In the genomic region with DNA sequence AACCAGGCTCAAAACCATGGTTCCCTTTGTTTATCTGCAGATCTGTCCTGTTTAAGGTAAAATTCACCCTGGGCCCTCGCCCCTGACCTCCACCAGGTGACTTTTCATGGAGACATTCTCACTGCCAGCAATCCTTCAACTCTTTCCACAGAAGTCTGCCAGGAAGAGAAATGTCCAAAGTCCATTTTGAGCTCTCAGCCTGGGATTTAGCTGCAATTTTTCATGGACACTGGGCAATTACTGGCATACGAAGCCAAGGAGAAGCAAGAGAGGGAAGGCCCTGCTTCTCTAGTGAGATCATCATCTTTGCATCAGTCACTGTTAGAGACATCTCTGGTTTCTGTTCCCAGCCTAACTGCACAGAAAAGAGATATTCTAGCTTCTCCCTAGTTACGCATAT, we compare ENCODE assay signal across 26 cellular contexts.
DNase-seq lines count a peak whose midpoint lies in the region; ATAC-seq, FAIRE-seq and TF ChIP-seq lines count a peak whose summit lies in the region.
"Had no signal": no experiment of that assay in that cellular context is flagged by ENCODE, and none has a peak within 500 bp of the region (broad histone marks: within the 10 kb centered on the region; RNA-seq: fewer than 3 reads in every experiment).

No MANE protein-coding gene starts in this region.

- H3K4ac ChIP-seq in mesenchymal stem cell (ENCODE audit: low read depth in 1 of 2, low read length in 2 of 2) = no peak overlapping the region

- no peak overlapping the region for H3K9ac ChIP-seq in PC-3 (ENCODE audit: low read length)
- no peak overlapping the region for H3K9ac ChIP-seq in mesenchymal stem cell (ENCODE audit: low read length)
- H3K9ac ChIP-seq: KMS-11 had no signal

- ATAC-seq in PC-3 = peak; percentile 33
- no peak for ATAC-seq in activated CD8-positive, alpha-beta memory T cell treated with anti-CD3 and anti-CD28 coated beads, Interleukin-2, amount 10 ng/mL, durations not matched to agents 7 days and 5 days
- no peak for ATAC-seq in GM19467 (IDR thresholded peaks at IDR 0.05; ENCODE audit: unreplicated experiment)
- ATAC-seq: CD8-positive, alpha-beta T cell; Panc1 had no signal

- no peak overlapping the region for H3K27ac Mint-ChIP-seq in activated CD8-positive, alpha-beta memory T cell treated with anti-CD3 and anti-CD28 coated beads, Interleukin-2, amount 10 ng/mL, durations not matched to agents 7 days and 5 days
- H3K27ac Mint-ChIP-seq: CD8-positive, alpha-beta T cell had no signal

- intact Hi-C loops in PC-3 (cut with micrococcal nuclease) = no loop called here

- H3K9me2 ChIP-seq in PC-3 (replicated peaks; ENCODE audit: low read length) (no peaks in the 10 kb centered on the region), hepatocyte (replicated peaks; ENCODE audit: insufficient read depth) (no peaks in the 10 kb centered on the region)

- H3K23ac ChIP-seq in mesenchymal stem cell (ENCODE audit: low read length in 2 of 2) = no peak overlapping the region

- H4K91ac ChIP-seq in mesenchymal stem cell (ENCODE audit: low read length) = no peak overlapping the region

- H2AK5ac ChIP-seq in mesenchymal stem cell (ENCODE audit: low read length, severe bottlenecking) = no peak overlapping the region

- peaks cover 50% of the 10 kb centered on the region for H3K27me3 Mint-ChIP-seq in activated CD8-positive, alpha-beta memory T cell treated with anti-CD3 and anti-CD28 coated beads, Interleukin-2, amount 10 ng/mL, durations not matched to agents 7 days and 5 days

- H3K79me2 ChIP-seq in PC-3 (ENCODE audit: low read length) (no peaks in the 10 kb centered on the region), hepatocyte (no peaks in the 10 kb centered on the region)

- no peaks in the 10 kb centered on the region for H3K9me3 Mint-ChIP-seq in activated CD8-positive, alpha-beta memory T cell treated with anti-CD3 and anti-CD28 coated beads, Interleukin-2, amount 10 ng/mL, durations not matched to agents 7 days and 5 days (ENCODE audit: low read depth)
- H3K9me3 Mint-ChIP-seq: CD8-positive, alpha-beta T cell had no signal

- H3K9me3 ChIP-seq in PC-3 (ENCODE audit: low read length) (no peaks in the 10 kb centered on the region), hepatocyte (ENCODE audit: low read depth) (no peaks in the 10 kb centered on the region), mesenchymal stem cell (ENCODE audit: control insufficient read depth, low read length) (no peaks in the 10 kb centered on the region), small intestine (ENCODE audit: control insufficient read depth, low read depth) (no peaks in the 10 kb centered on the region)

- no peak overlapping the region for H3K14ac ChIP-seq in mesenchymal stem cell (ENCODE audit: low read length in 2 of 2)

- TF ChIP-seq CTCF in PC-3 (conservative IDR thresholded peaks at IDR 0.05; ENCODE audit: low read depth, low read length) (no peak), hepatocyte (IDR thresholded peaks at IDR 0.05; ENCODE audit: poor library complexity) (no peak)

- H2BK15ac ChIP-seq in mesenchymal stem cell (ENCODE audit: low read depth, poor library complexity, severe bottlenecking) = no peak overlapping the region

- H3K4me1 Mint-ChIP-seq in activated CD8-positive, alpha-beta memory T cell treated with anti-CD3 and anti-CD28 coated beads, Interleukin-2, amount 10 ng/mL, durations not matched to agents 7 days and 5 days = no peaks in the 10 kb centered on the region

- H3K79me1 ChIP-seq in mesenchymal stem cell (replicated peaks; ENCODE audit: low read length, poor library complexity, severe bottlenecking) = no peaks in the 10 kb centered on the region

- H3K36me3 ChIP-seq in PC-3 (ENCODE audit: low read depth, low read length) (no peaks in the 10 kb centered on the region), hepatocyte (replicated peaks; ENCODE audit: insufficient read depth, low read depth) (no peaks in the 10 kb centered on the region), mesenchymal stem cell (ENCODE audit: control insufficient read depth in 1 of 2, insufficient read depth in 2 of 2, low read depth in 1 of 2, low read length in 2 of 2) (no peaks in the 10 kb centered on the region), small intestine (ENCODE audit: control insufficient read depth in 2 of 2, insufficient read depth in 2 of 2, low read length in 2 of 2) (no peaks in the 10 kb centered on the region)

- no peak overlapping the region for H3K27ac ChIP-seq in PC-3 (ENCODE audit: low read length)
- H3K27ac ChIP-seq in hepatocyte = peak overlapping the region; percentile 39
- H3K27ac ChIP-seq in mesenchymal stem cell (ENCODE audit: low read length, poor library complexity, severe bottlenecking) = no peak overlapping the region
- no peak overlapping the region for H3K27ac ChIP-seq in small intestine (ENCODE audit: low read depth in 1 of 2, low read length in 1 of 2)
- H3K27ac ChIP-seq: KMS-11 had no signal

- no peak overlapping the region for H2BK120ac ChIP-seq in mesenchymal stem cell (ENCODE audit: low read depth, low read length)

- no peaks in the 10 kb centered on the region for H3F3A ChIP-seq in PC-3 (ENCODE audit: low read length, unreplicated experiment)

- CTCF ChIA-PET in PC-3 (lab: Charles Lee) = interaction anchor here (0.6 kb wide), 1 partner anchor 11 kb away, joined by 4 read pairs; no protein-coding TSS in a partner anchor
- CTCF ChIA-PET in activated CD8-positive, alpha-beta memory T cell treated with anti-CD3 and anti-CD28 coated beads, Interleukin-2, amount 10 ng/mL, durations not matched to agents 7 days and 5 days (lab: Charles Lee) = interaction anchor here (1.1 kb wide), 1 partner anchor 701 kb away, joined by 3 read pairs; no protein-coding TSS in a partner anchor

- H3K4me1 ChIP-seq in PC-3 (ENCODE audit: insufficient read depth, low read length) (peaks cover 24% of the 10 kb centered on the region), hepatocyte (ENCODE audit: insufficient read depth) (no peaks in the 10 kb centered on the region), mesenchymal stem cell (ENCODE audit: control insufficient read depth, insufficient read depth, low read depth, low read length) (no peaks in the 10 kb centered on the region), small intestine (ENCODE audit: control insufficient read depth in 2 of 2, insufficient read depth in 1 of 2, low read depth in 1 of 2, low read length in 1 of 2) (no peaks in the 10 kb centered on the region)

- H3K36me3 Mint-ChIP-seq in activated CD8-positive, alpha-beta memory T cell treated with anti-CD3 and anti-CD28 coated beads, Interleukin-2, amount 10 ng/mL, durations not matched to agents 7 days and 5 days = no peaks in the 10 kb centered on the region
- H3K36me3 Mint-ChIP-seq: CD8-positive, alpha-beta T cell had no signal

- H3K18ac ChIP-seq in mesenchymal stem cell (ENCODE audit: low read depth in 1 of 2, low read length in 2 of 2) = no peak overlapping the region

- no peaks in the 10 kb centered on the region for H4K20me1 ChIP-seq in PC-3 (ENCODE audit: low read length)
- H4K20me1 ChIP-seq in hepatocyte (ENCODE audit: insufficient read depth, poor library complexity, severe bottlenecking) = no peaks in the 10 kb centered on the region

- 60% methylated on average over 3 of the region's 3 CpGs for WGBS in hepatocyte (ENCODE audit: low lambda C conversion rate, missing lambda C conversion rate)
- WGBS in mesenchymal stem cell = 75% methylated on average over 3 of the region's 3 CpGs
- 46 to 67% (median 50%) methylated on average over 3 of the region's 3 CpGs for WGBS in small intestine, 3 donors

- POLR2A ChIA-PET in PC-3 (lab: Charles Lee; ENCODE audit: unreplicated experiment) = no interaction called here

- no peak overlapping the region for H2BK12ac ChIP-seq in mesenchymal stem cell (ENCODE audit: low read length in 2 of 2)

- BruUV-seq in PC-3 (replicated peaks; lab: Mats Ljungman, UMichigan) = no TSS peak

- H3K4me3 Mint-ChIP-seq in activated CD8-positive, alpha-beta memory T cell treated with anti-CD3 and anti-CD28 coated beads, Interleukin-2, amount 10 ng/mL, durations not matched to agents 7 days and 5 days = no peak overlapping the region
- H3K4me3 Mint-ChIP-seq: CD8-positive, alpha-beta T cell had no signal

- H2AFZ ChIP-seq in PC-3 (ENCODE audit: low read length) (no peak overlapping the region), hepatocyte (no peak overlapping the region), mesenchymal stem cell (ENCODE audit: low read depth, low read length) (no peak overlapping the region)

- no peak for DNase-seq in PC-3
- peak; percentile 46 for DNase-seq in hepatocyte (ENCODE audit: low spot score)
- DNase-seq in mesenchymal stem cell = peak; percentile 5
- DNase-seq in small intestine = peak; percentile 8
- no peak for DNase-seq in mesenteric fat pad (ENCODE audit: low spot score)
- no peak for DNase-seq in activated CD8-positive, alpha-beta memory T cell treated with anti-CD3 and anti-CD28 coated beads, Interleukin-2, amount 10 ng/mL, durations not matched to agents 7 days and 5 days
- no peak for DNase-seq in activated CD4-positive, CD25-positive, alpha-beta regulatory T cell (lab: John Stamatoyannopoulos, UW)
- DNase-seq: AML-193; Calu3; CD8-positive, alpha-beta T cell; DMS153; IMR-90; NCI-H1092 treated with DMSO at 0.1 percent for 48 hours; NCI-H1436 treated with DMSO at 0.1 percent for 48 hours; NCI-H2029; NCI-H226; NCI-H510A treated with DMSO at 0.1 percent for 48 hours; NCI-H748 treated with DMSO at 0.1 percent for 48 hours; NK-92 treated with Interleukin-12 subunit alpha and Interleukin-12 subunit beta, amount 100 ng/mL, for 24 hours had no signal

- no peak overlapping the region for H3K4me3 ChIP-seq in PC-3 (ENCODE audit: low read length)
- H3K4me3 ChIP-seq in hepatocyte = no peak overlapping the region
- no peak overlapping the region for H3K4me3 ChIP-seq in mesenchymal stem cell (ENCODE audit: insufficient read depth in 1 of 2, low read depth in 1 of 2, low read length in 2 of 2)
- H3K4me3 ChIP-seq in small intestine (ENCODE audit: low read depth in 1 of 2, low read length in 2 of 2) = no peak overlapping the region

- no peaks in the 10 kb centered on the region for H3K27me3 ChIP-seq in PC-3 (ENCODE audit: low read length)
- no peaks in the 10 kb centered on the region for H3K27me3 ChIP-seq in hepatocyte
- H3K27me3 ChIP-seq in mesenchymal stem cell (ENCODE audit: control insufficient read depth in 1 of 2, insufficient read depth in 1 of 2, low read length in 2 of 2) = peaks cover 0 to 10% of the 10 kb centered on the region in 2 experiments
- H3K27me3 ChIP-seq in small intestine (ENCODE audit: control insufficient read depth in 2 of 2, insufficient read depth in 2 of 2, low read length in 2 of 2) = no peaks in the 10 kb centered on the region

- no peak overlapping the region for H2BK5ac ChIP-seq in mesenchymal stem cell (ENCODE audit: low read depth, low read length, poor library complexity, severe bottlenecking)

- 0 out of 2 replicates have a peak overlapping the region, but pooled peaks have one; percentile 30 for H3K4me2 ChIP-seq in PC-3 (ENCODE audit: low read length)
- no peak overlapping the region for H3K4me2 ChIP-seq in hepatocyte
- no peak overlapping the region for H3K4me2 ChIP-seq in mesenchymal stem cell (ENCODE audit: low read length, poor library complexity, severe bottlenecking)
- H3K4me2 ChIP-seq: KMS-11 had no signal

- FAIRE-seq in small intestine (lab: Jason Lieb, UNC) = no peak
- FAIRE-seq: G401.6, GM12892, GM18507, H54 had no signal

- no peak overlapping the region for H4K8ac ChIP-seq in mesenchymal stem cell (ENCODE audit: low read length)

Comparison
In these comparisons a context has a peak if more than half of its experiments do, and no peak if none do; other contexts are left out.
1. DNase-seq: peak in hepatocyte (single experiment), mesenchymal stem cell (single experiment) and small intestine (single experiment); none in PC-3 (single experiment), mesenteric fat pad (single experiment), activated CD8-positive, alpha-beta memory T cell treated with anti-CD3 and anti-CD28 coated beads, Interleukin-2, amount 10 ng/mL, durations not matched to agents 7 days and 5 days (single experiment) and activated CD4-positive, CD25-positive, alpha-beta regulatory T cell (0 of 4).